8 cellular contexts compared by ENCODE assay signal in the genomic region with DNA sequence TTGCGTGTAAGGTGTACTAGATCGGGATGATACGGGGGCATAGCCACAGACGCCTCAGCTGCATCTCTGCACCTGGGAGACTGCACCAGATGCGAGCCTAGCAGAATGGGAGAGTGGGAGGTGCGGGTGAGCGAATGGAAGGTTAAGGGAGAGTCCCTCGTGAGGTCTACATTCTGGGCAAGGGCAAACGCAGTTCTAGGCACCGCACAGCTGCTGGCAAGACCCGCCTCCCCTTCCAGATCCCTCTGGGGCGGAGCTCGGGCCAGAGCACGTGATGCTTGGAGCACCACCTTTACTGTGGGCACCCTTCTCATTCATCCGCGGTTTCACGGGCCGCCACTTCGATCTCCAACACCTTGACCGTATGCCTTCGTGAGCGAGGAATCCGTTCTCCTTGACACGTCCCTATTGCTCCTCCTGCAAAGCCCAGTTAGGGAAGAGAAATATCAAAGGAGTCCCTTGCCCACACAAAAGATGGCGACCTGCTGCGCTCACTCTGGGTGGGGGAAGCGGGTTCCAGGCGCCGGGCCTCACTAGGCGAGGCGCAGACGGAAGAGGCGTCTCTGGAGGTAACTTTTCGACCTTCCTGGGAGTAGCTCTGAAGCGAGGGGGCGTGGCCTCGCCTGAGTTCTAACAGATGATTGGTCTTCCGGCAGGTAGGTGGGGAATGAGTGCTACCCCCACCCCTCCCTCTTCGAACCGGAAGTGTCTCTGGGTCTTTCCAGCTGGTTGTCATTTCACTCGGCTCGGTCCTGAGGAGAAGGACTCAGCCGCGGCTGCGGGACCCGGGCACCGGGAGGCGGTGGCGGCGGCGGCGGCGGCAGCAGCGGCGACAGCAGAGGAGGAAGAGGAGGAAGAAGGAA. TPM values are rescaled to one million over a fixed set of nuclear protein-coding genes. Genes with fewer than 3 reads are reported as not detected.
DNase-seq lines count a peak whose midpoint lies in the region; ATAC-seq and TF ChIP-seq lines count a peak whose summit lies in the region.

A gene (plus strand): TSS at position 740 of the 863 bp plus-strand sequence. CDS start 1,385 bp downstream, outside the sequence.

- H3K27ac ChIP-seq in colonic mucosa (peak within 1 kb of the TSS; percentile 71), layer of hippocampus (ENCODE audit: low read depth, low read length) (peak within 1 kb of the TSS; percentile 99)

- POLR2A ChIA-PET in BJ (lab: Charles Lee): no interaction called here

- H3K27ac Mint-ChIP-seq in activated CD4-positive, alpha-beta T cell treated with anti-CD3 and anti-CD28 coated beads, Interleukin-2, amount 10 ng/mL, durations not matched to agents 24 days and 14 days: peak within 1 kb of the TSS; percentile 99

- ATAC-seq in GM19324 (IDR thresholded peaks at IDR 0.05; ENCODE audit: low FRiP score, unreplicated experiment): peak; percentile 89
- ATAC-seq in HG03469 (IDR thresholded peaks at IDR 0.05; ENCODE audit: unreplicated experiment): peak; percentile 86

- DNase-seq in BJ (ENCODE audit: low read depth) (peak; percentile 96), NCI-H526 treated with DMSO at 0.1 percent for 48 hours (lab: John Stamatoyannopoulos, UW) (peak; percentile 96), colonic mucosa (peak; percentile 99)
- peak; percentile 99 for DNase-seq in activated CD4-positive, alpha-beta T cell treated with anti-CD3 and anti-CD28 coated beads, Interleukin-2, amount 10 ng/mL, durations not matched to agents 24 days and 14 days
- DNase-seq in stimulated activated CD4-positive, alpha-beta T cell treated with anti-CD3 and anti-CD28 coated beads, Interleukin-1b, Interleukin-23, amount 100 ng/mL, for 4 hours (ENCODE audit: low read depth in 2 of 2): peak; percentile 92 to 95

- H3K4me3 ChIP-seq in BJ (ENCODE audit: low read depth, low read length): peak within 1 kb of the TSS; percentile 79
- H3K4me3 ChIP-seq in colonic mucosa: peak within 1 kb of the TSS; percentile 80

- H3K27me3 Mint-ChIP-seq in activated CD4-positive, alpha-beta T cell treated with anti-CD3 and anti-CD28 coated beads, Interleukin-2, amount 10 ng/mL, durations not matched to agents 24 days and 14 days: no peaks in the 10 kb centered on the region

- H3K9ac ChIP-seq in colonic mucosa (ENCODE audit: low read depth in 2 of 2, low read length in 2 of 2): peak within 1 kb of the TSS; percentile 75 to 88

- CTCF ChIA-PET in BJ (lab: Yijun Ruan, JAX): interaction anchor here (0.7 to 1.4 kb wide), 3 partner anchors 20 to 257 kb away, joined by 3 read pairs; no protein-coding TSS in a partner anchor

- H3K4me1 ChIP-seq in colonic mucosa: peaks cover 8% of the 10 kb centered on the region

- H3K27me3 ChIP-seq in BJ (ENCODE audit: control insufficient read depth, insufficient read depth, low read length): no peaks in the 10 kb centered on the region
- H3K27me3 ChIP-seq in colonic mucosa: no peaks in the 10 kb centered on the region
- no peaks in the 10 kb centered on the region for H3K27me3 ChIP-seq in layer of hippocampus (ENCODE audit: control insufficient read depth, insufficient read depth, low read length)

- peaks cover 9% of the 10 kb centered on the region for H3K9me3 Mint-ChIP-seq in activated CD4-positive, alpha-beta T cell treated with anti-CD3 and anti-CD28 coated beads, Interleukin-2, amount 10 ng/mL, durations not matched to agents 24 days and 14 days

- H3K4me1 Mint-ChIP-seq in activated CD4-positive, alpha-beta T cell treated with anti-CD3 and anti-CD28 coated beads, Interleukin-2, amount 10 ng/mL, durations not matched to agents 24 days and 14 days: peaks cover 60% of the 10 kb centered on the region

- H3K9me3 ChIP-seq in colonic mucosa: no peaks in the 10 kb centered on the region

- no peaks in the 10 kb centered on the region for H3K36me3 ChIP-seq in BJ (ENCODE audit: control insufficient read depth, insufficient read depth, low read length)
- no peaks in the 10 kb centered on the region for H3K36me3 ChIP-seq in colonic mucosa

- H3K36me3 Mint-ChIP-seq in activated CD4-positive, alpha-beta T cell treated with anti-CD3 and anti-CD28 coated beads, Interleukin-2, amount 10 ng/mL, durations not matched to agents 24 days and 14 days (ENCODE audit: low read depth): peaks cover 23% of the 10 kb centered on the region

- H3K4me3 Mint-ChIP-seq in activated CD4-positive, alpha-beta T cell treated with anti-CD3 and anti-CD28 coated beads, Interleukin-2, amount 10 ng/mL, durations not matched to agents 24 days and 14 days: peak within 1 kb of the TSS; percentile 96

- TF ChIP-seq CTCF in BJ (IDR thresholded peaks at IDR 0.05; ENCODE audit: insufficient read depth, low read depth, low read length) (no peak), colonic mucosa (IDR thresholded peaks at IDR 0.05) (no peak)

- intact Hi-C loops in activated CD4-positive, alpha-beta T cell treated with anti-CD3 and anti-CD28 coated beads, Interleukin-2, amount 10 ng/mL, durations not matched to agents 24 days and 14 days (cut with micrococcal nuclease): loop anchor here (1.0 to 10.0 kb wide), 6 partner anchors 30 to 1767 kb away; a partner anchor contains a TSS
- intact Hi-C loops in colonic mucosa (cut with DNase I): loop anchor here (2.0 to 10.0 kb wide), 2 partner anchors 123 to 269 kb away; no protein-coding TSS in a partner anchor

RNA-seq across cellular contexts. Expression of the gene that starts here (rescaled TPM):
- 16.4 and 23.9 TPM in 2 replicates for polyA plus RNA-seq in BJ (2011; rRNA removed)
- 25.3 and 32.2 TPM in 2 replicates for polyA minus RNA-seq in BJ (2011; rRNA and poly(A)+ RNA removed)
- total RNA-seq in activated CD4-positive, alpha-beta T cell treated with anti-CD3 and anti-CD28 coated beads, Interleukin-2, amount 10 ng/mL, durations not matched to agents 24 days and 14 days: 7.6 and 8.8 TPM in 2 replicates
- total RNA-seq in colonic mucosa: 10 to 100 TPM; 23.3 to 41.7 TPM

Comparison
In these comparisons a context has a peak if more than half of its experiments do, and no peak if none do; other contexts are left out.
1. Peak in every context shown above with its lines: DNase-seq, ATAC-seq, H3K4me3 ChIP-seq and H3K27ac ChIP-seq.